29 cellular contexts compared by ENCODE assay signal in the genomic region with DNA sequence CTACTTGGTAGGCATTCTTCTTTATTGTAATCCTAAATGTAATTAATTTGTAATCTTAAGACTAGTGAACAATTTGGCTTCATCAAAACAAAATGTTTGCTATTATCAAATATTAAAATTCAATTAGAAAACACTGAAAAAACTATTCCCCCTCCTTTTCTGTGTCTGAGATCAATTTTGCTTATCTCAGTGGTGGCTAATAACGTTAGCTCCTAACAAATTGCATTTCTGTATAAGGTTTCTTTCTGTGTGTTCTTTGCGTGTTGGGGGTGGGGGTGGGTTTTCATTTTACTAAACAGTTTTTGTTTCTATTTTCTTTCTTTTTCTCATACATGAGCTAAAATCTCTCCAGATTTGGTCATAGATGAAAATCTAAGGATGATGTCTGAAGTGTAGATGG. TPM values are rescaled to one million over a fixed set of nuclear protein-coding genes. Genes with fewer than 3 reads are reported as not detected.
"Had no signal": no experiment of that assay in that cellular context is flagged by ENCODE, and none has a peak within 500 bp of the region (broad histone marks: within the 10 kb centered on the region; RNA-seq: fewer than 3 reads in every experiment).

No MANE protein-coding gene starts in this region.

- H3K9me3 ChIP-seq: ovary, psoas muscle, right lobe of liver, sigmoid colon, stomach, suprapubic skin, testis, tibial artery, transverse colon, upper lobe of right lung, uterus had no signal

- H2AFZ ChIP-seq: neural progenitor cell, parathyroid adenoma had no signal

- H3K4me1 Mint-ChIP-seq: naive thymus-derived CD8-positive, alpha-beta T cell; stimulated activated effector memory CD8-positive, alpha-beta T cell treated with anti-CD3 and anti-CD28 coated beads, Interleukin-12 subunit alpha, Interleukin-12 subunit beta, amount 100 ng/mL, for 72 hours; stimulated activated naive B cell treated with anti-CD40 and anti-IgM and Interleukin-4, amounts not matched to agents 10 μg/mL and 1 μg/mL and 100 μg/mL, for 72 hours had no signal

- H3K9ac ChIP-seq: neural progenitor cell, parathyroid adenoma had no signal

- H3K27me3 ChIP-seq: neural progenitor cell, ovary, sigmoid colon, testis, tibial artery, transverse colon, upper lobe of right lung, uterus had no signal

- H3K27ac Mint-ChIP-seq: naive thymus-derived CD8-positive, alpha-beta T cell; natural killer cell treated with Interleukin-12 subunit alpha and Interleukin-12 subunit beta and Interleukin-15 and Interleukin-18, amount 100 ng/mL, for 72 hours; neural progenitor cell; progenitor cell of endocrine pancreas; stimulated activated effector memory CD8-positive, alpha-beta T cell treated with anti-CD3 and anti-CD28 coated beads, Interleukin-12 subunit alpha, Interleukin-12 subunit beta, amount 100 ng/mL, for 72 hours; stimulated activated naive B cell treated with anti-CD40 and anti-IgM and Interleukin-4, amounts not matched to agents 10 μg/mL and 1 μg/mL and 100 μg/mL, for 72 hours; stimulated activated naive CD8-positive, alpha-beta T cell treated with anti-CD3 and anti-CD28 coated beads, Interleukin-15, Interleukin-2, amounts not matched to agents 100 ng/mL and 50 ng/mL, for 24 hours; type B pancreatic cell had no signal

- H3K4me3 Mint-ChIP-seq: naive thymus-derived CD8-positive, alpha-beta T cell; natural killer cell treated with Interleukin-12 subunit alpha and Interleukin-12 subunit beta and Interleukin-15 and Interleukin-18, amount 100 ng/mL, for 72 hours; neural progenitor cell; stimulated activated effector memory CD8-positive, alpha-beta T cell treated with anti-CD3 and anti-CD28 coated beads, Interleukin-12 subunit alpha, Interleukin-12 subunit beta, amount 100 ng/mL, for 72 hours; stimulated activated naive B cell treated with anti-CD40 and anti-IgM and Interleukin-4, amounts not matched to agents 10 μg/mL and 1 μg/mL and 100 μg/mL, for 72 hours; stimulated activated naive CD8-positive, alpha-beta T cell treated with anti-CD3 and anti-CD28 coated beads, Interleukin-15, Interleukin-2, amounts not matched to agents 100 ng/mL and 50 ng/mL, for 24 hours; type B pancreatic cell had no signal

- H3K4me1 ChIP-seq: parathyroid adenoma, right lobe of liver, sigmoid colon, stomach, suprapubic skin, testis, tibial artery, transverse colon, upper lobe of right lung, uterus had no signal

- H3K79me2 ChIP-seq: parathyroid adenoma had no signal

- H3K4me3 ChIP-seq: neural progenitor cell, ovary, psoas muscle, right lobe of liver, sigmoid colon, stomach, suprapubic skin, testis, tibial artery, transverse colon, upper lobe of right lung, uterus had no signal

- H3K4me2 ChIP-seq: neural progenitor cell had no signal

- H3K27ac ChIP-seq: neural progenitor cell, ovary, parathyroid adenoma, psoas muscle, right lobe of liver, sigmoid colon, stomach, suprapubic skin, testis, tibial artery, transverse colon, upper lobe of right lung, uterus had no signal

- ATAC-seq: naive thymus-derived CD8-positive, alpha-beta T cell; natural killer cell treated with Interleukin-12 subunit alpha and Interleukin-12 subunit beta and Interleukin-15 and Interleukin-18, amount 100 ng/mL, for 72 hours; psoas muscle; right cardiac atrium; right lobe of liver; stimulated activated effector memory CD8-positive, alpha-beta T cell treated with anti-CD3 and anti-CD28 coated beads, Interleukin-12 subunit alpha, Interleukin-12 subunit beta, amount 100 ng/mL, for 72 hours; stimulated activated naive B cell treated with anti-CD40 and anti-IgM and Interleukin-4, amounts not matched to agents 10 μg/mL and 1 μg/mL and 100 μg/mL, for 72 hours; upper lobe of right lung had no signal

- H3K36me3 ChIP-seq: neural progenitor cell, ovary, right lobe of liver, sigmoid colon, stomach, suprapubic skin, tibial artery, transverse colon, upper lobe of right lung had no signal

- H3K9me3 Mint-ChIP-seq: natural killer cell treated with Interleukin-12 subunit alpha and Interleukin-12 subunit beta and Interleukin-15 and Interleukin-18, amount 100 ng/mL, for 72 hours; neural progenitor cell; stimulated activated effector memory CD8-positive, alpha-beta T cell treated with anti-CD3 and anti-CD28 coated beads, Interleukin-12 subunit alpha, Interleukin-12 subunit beta, amount 100 ng/mL, for 72 hours; stimulated activated naive B cell treated with anti-CD40 and anti-IgM and Interleukin-4, amounts not matched to agents 10 μg/mL and 1 μg/mL and 100 μg/mL, for 72 hours; stimulated activated naive CD8-positive, alpha-beta T cell treated with anti-CD3 and anti-CD28 coated beads, Interleukin-15, Interleukin-2, amounts not matched to agents 100 ng/mL and 50 ng/mL, for 24 hours; type B pancreatic cell had no signal

- H3K36me3 Mint-ChIP-seq: naive thymus-derived CD8-positive, alpha-beta T cell; natural killer cell treated with Interleukin-12 subunit alpha and Interleukin-12 subunit beta and Interleukin-15 and Interleukin-18, amount 100 ng/mL, for 72 hours; neural progenitor cell; stimulated activated effector memory CD8-positive, alpha-beta T cell treated with anti-CD3 and anti-CD28 coated beads, Interleukin-12 subunit alpha, Interleukin-12 subunit beta, amount 100 ng/mL, for 72 hours; stimulated activated naive B cell treated with anti-CD40 and anti-IgM and Interleukin-4, amounts not matched to agents 10 μg/mL and 1 μg/mL and 100 μg/mL, for 72 hours; type B pancreatic cell had no signal

- DNase-seq: naive thymus-derived CD8-positive, alpha-beta T cell; occipital lobe; ovary; posterior cingulate gyrus; psoas muscle; right cardiac atrium; right lobe of liver; sigmoid colon; small intestine; stimulated activated CD4-positive, alpha-beta T cell treated with anti-CD3 and anti-CD28 coated beads, Interleukin-15, amount 100 ng/mL, for 24 hours; stimulated activated CD4-positive, alpha-beta T cell treated with anti-CD3 and anti-CD28 coated beads, Interleukin-2, amount 100 ng/mL, for 24 hours; stimulated activated CD4-positive, alpha-beta T cell treated with anti-CD3 and anti-CD28 coated beads, Interleukin-2, amount 100 ng/mL, for 48 hours; stimulated activated CD4-positive, alpha-beta T cell treated with anti-CD3 and anti-CD28 coated beads, Interleukin-4, amount 100 ng/mL, for 24 hours; stimulated activated naive B cell treated with anti-CD40 and anti-IgM and Interleukin-4, amounts not matched to agents 10 μg/mL and 1 μg/mL and 100 μg/mL, for 72 hours; stimulated activated naive CD4-positive, alpha-beta T cell treated with Interleukin-2 at 50 U/mL for 16 hours; stomach; testis; tibial artery; transverse colon; upper lobe of right lung; uterus had no signal

RNA-seq across cellular contexts. Expression of a gene that starts 54.0 kb away (rescaled TPM):
- total RNA-seq: naive thymus-derived CD8-positive, alpha-beta T cell; natural killer cell treated with Interleukin-12 subunit alpha and Interleukin-12 subunit beta and Interleukin-15 and Interleukin-18, amount 100 ng/mL, for 72 hours had no signal
- polyA plus RNA-seq: naive thymus-derived CD8-positive, alpha-beta T cell had no signal
